4 cellular contexts compared by ENCODE assay signal in the genomic region with DNA sequence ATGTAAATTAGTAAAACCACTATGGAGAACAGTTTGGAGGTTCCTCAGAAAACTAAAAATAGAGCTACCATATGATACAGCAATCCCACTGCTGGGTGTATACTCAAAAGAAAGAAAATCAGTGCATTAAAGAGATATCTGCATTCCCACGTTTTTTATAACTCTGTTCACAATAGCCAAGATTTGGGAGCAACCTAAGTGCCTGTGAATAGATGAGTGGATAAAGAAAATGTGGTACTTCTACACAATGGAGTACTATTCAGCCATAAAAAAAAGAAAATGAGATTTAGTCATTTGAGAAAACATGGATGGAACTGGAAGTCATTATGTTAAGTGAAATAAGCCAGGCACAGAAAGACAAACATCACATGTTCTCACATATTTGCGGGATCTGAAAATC.
A peak's percentile ranks its signal among the peaks of the same experiment; 100 is the strongest.
DNase-seq lines count a peak whose midpoint lies in the region; ATAC-seq and TF ChIP-seq lines count a peak whose summit lies in the region.
"Not testable (repeated sequence)": the region's sequence is repeated elsewhere in the genome, so short reads cannot be mapped to it uniquely, and the experiment has no call there.

No MANE protein-coding gene starts in this region.

- not testable (repeated sequence) for H3K4me1 ChIP-seq in HEK293 (ENCODE audit: control insufficient read depth, insufficient read depth, low read length)

- not testable (repeated sequence) for H3K27ac ChIP-seq in HEK293 (ENCODE audit: extremely low read depth, low read depth, low read length)

- TF ChIP-seq CTCF in HEK293 (tag by site-specific recombination; IDR thresholded peaks at IDR 0.05) = not testable (repeated sequence)

- CTCF ChIA-PET in HEK293 (lab: Yijun Ruan, JAX) = not testable (repeated sequence)

- not testable (repeated sequence) for H3K9me3 ChIP-seq in HEK293 (ENCODE audit: control insufficient read depth, insufficient read depth, low read depth, low read length)

- POLR2A ChIA-PET in HEK293 (lab: Yijun Ruan, JAX) = not testable (repeated sequence)

- DNase-seq in SK-MEL-5 (ENCODE audit: low read depth, low spot score) = peak; percentile 93
- DNase-seq in foreskin melanocyte = peak; percentile 86

- not testable (repeated sequence) for H3K4me3 ChIP-seq in HEK293 (ENCODE audit: low read depth, low read length)

- in situ Hi-C loops in SK-MEL-5 (cut with HindIII; ENCODE audit: low pct_unique_long_range_greater_than_20kb, low sequenced_read_pairs) = not testable (repeated sequence)

- not testable (repeated sequence) for ATAC-seq in SK-N-SH treated with all-trans-retinoic acid at 6 μM for 48 hours

- not testable (repeated sequence) for H3K36me3 ChIP-seq in HEK293 (ENCODE audit: control insufficient read depth in 2 of 2, insufficient read depth in 1 of 2, low read length in 2 of 2)

TF ChIP-seq in HEK293, 187 proteins besides CTCF, POLR2A, EP300 and RAD21:
- TF ChIP-seq ZNF146 (tag by site-specific recombination; IDR thresholded peaks at IDR 0.05) = peak; percentile 20; the same call in 1 of the 2 replicates

TF ChIP-seq in SK-N-SH treated with all-trans-retinoic acid at 6 μM for 48 hours, 23 proteins besides CTCF, POLR2A, EP300 and RAD21:
- TF ChIP-seq ZNF8 (CRISPR knock-in tag; IDR thresholded peaks at IDR 0.05) = peak; percentile 76
TF ChIP-seq in SK-N-SH treated with all-trans-retinoic acid at 6 μM for 48 hours: peak in this region for 1; not testable (repeated sequence) for 22.
